In the genomic region with DNA sequence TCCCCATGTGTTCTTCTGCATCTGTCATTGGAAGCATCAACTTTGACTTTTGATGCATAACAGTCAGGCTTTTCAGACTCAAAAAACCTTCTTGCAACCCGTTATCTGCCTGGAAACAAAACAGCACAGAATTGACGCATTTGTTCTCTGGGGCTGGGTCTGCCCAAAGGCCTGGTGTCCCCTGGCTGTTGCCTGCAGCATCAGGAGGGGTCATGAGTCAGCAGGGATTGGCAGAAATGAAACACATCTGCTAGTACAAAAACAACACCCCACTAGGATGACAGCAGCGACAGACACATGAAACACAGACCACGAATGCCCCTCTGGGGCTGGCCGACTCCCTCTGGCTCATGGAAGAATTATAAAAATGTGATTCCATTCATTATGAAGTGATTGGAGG, we compare ENCODE assay signal across 19 cellular contexts.
DNase-seq lines count a peak whose midpoint lies in the region; ATAC-seq, FAIRE-seq and TF ChIP-seq lines count a peak whose summit lies in the region.
"Had no signal": no experiment of that assay in that cellular context is flagged by ENCODE, and none has a peak within 500 bp of the region (broad histone marks: within the 10 kb centered on the region; RNA-seq: fewer than 3 reads in every experiment).

No MANE protein-coding gene starts in this region.

- FAIRE-seq in urothelium cell line (lab: Jason Lieb, UNC) = no peak
- FAIRE-seq: small intestine had no signal

- 69 to 74% (median 71%) methylated on average over 5 of the region's 5 CpGs for WGBS in adrenal gland, 4 donors

- no peaks in the 10 kb centered on the region for H3K36me3 Mint-ChIP-seq in natural killer cell
- H3K36me3 Mint-ChIP-seq: activated naive CD4-positive, alpha-beta T cell treated with anti-CD3 and anti-CD28 coated beads, Interleukin-2, amount 50 U/mL, for 24 hours had no signal

- no peak for ATAC-seq in natural killer cell
- ATAC-seq: esophagus mucosa had no signal

- no peak overlapping the region for H3K4me3 Mint-ChIP-seq in natural killer cell
- H3K4me3 Mint-ChIP-seq: activated naive CD4-positive, alpha-beta T cell treated with anti-CD3 and anti-CD28 coated beads, Interleukin-2, amount 50 U/mL, for 24 hours; activated T-cell treated with anti-CD3 and anti-CD28 coated beads, Interleukin-2, amount 50 U/mL, for 24 hours had no signal

- H3K27me3 ChIP-seq in adrenal gland = peaks cover 8% of the 10 kb centered on the region

- H3K27ac ChIP-seq in adrenal gland = no peak overlapping the region
- H3K27ac ChIP-seq: parathyroid adenoma, SK-N-MC, thoracic aorta had no signal

- H3K9me3 ChIP-seq in adrenal gland (replicated peaks in 1 of 3) = no peaks in the 10 kb centered on the region
- H3K9me3 ChIP-seq: thoracic aorta had no signal

- peaks cover 61% of the 10 kb centered on the region in 2 donors for H3K4me1 Mint-ChIP-seq in natural killer cell
- H3K4me1 Mint-ChIP-seq: activated naive CD4-positive, alpha-beta T cell treated with anti-CD3 and anti-CD28 coated beads, Interleukin-2, amount 50 U/mL, for 24 hours had no signal

- DNase-seq in Daoy (ENCODE audit: low read depth) = peak; percentile 62
- DNase-seq in NCI-H1694 (lab: John Stamatoyannopoulos, UW) = peak; percentile 31
- peak; percentile 3 for DNase-seq in fibroblast of mammary gland (ENCODE audit: low read depth)
- no peak for DNase-seq in natural killer cell
- DNase-seq in adrenal gland = no peak
- no peak for DNase-seq in DMS153 (lab: John Stamatoyannopoulos, UW)
- no peak for DNase-seq in NCI-H2029 (lab: John Stamatoyannopoulos, UW)
- no peak for DNase-seq in urothelium cell line (ENCODE audit: low spot score)
- DNase-seq: activated T-cell treated with anti-CD3 and anti-CD28 coated beads, Interleukin-2, amount 50 U/mL, for 24 hours; C1 segment of cervical spinal cord; NCI-H187 treated with DMSO at 0.1 percent for 48 hours; NCI-H524 treated with DMSO at 0.1 percent for 48 hours; small intestine had no signal

- no peaks in the 10 kb centered on the region for H3K36me3 ChIP-seq in adrenal gland (replicated peaks in 1 of 2)
- H3K36me3 ChIP-seq: thoracic aorta had no signal

- no peaks in the 10 kb centered on the region for H3K9me3 Mint-ChIP-seq in natural killer cell
- H3K9me3 Mint-ChIP-seq: activated naive CD4-positive, alpha-beta T cell treated with anti-CD3 and anti-CD28 coated beads, Interleukin-2, amount 50 U/mL, for 24 hours; activated T-cell treated with anti-CD3 and anti-CD28 coated beads, Interleukin-2, amount 50 U/mL, for 24 hours had no signal

- no peak for TF ChIP-seq POLR2A in adrenal gland (IDR thresholded peaks at IDR 0.05)

- no peaks in the 10 kb centered on the region for H3K27me3 Mint-ChIP-seq in natural killer cell (ENCODE audit: low read depth in 2 of 2)

- peak overlapping the region; percentile 11 to 93 for H3K27ac Mint-ChIP-seq in natural killer cell
- H3K27ac Mint-ChIP-seq: activated naive CD4-positive, alpha-beta T cell treated with anti-CD3 and anti-CD28 coated beads, Interleukin-2, amount 50 U/mL, for 24 hours; activated T-cell treated with anti-CD3 and anti-CD28 coated beads, Interleukin-2, amount 50 U/mL, for 24 hours had no signal

- no peak for TF ChIP-seq CTCF in fibroblast of mammary gland (conservative IDR thresholded peaks at IDR 0.05; ENCODE audit: control insufficient read depth, insufficient read depth, low read depth, low read length)
- TF ChIP-seq CTCF in natural killer cell (IDR thresholded peaks at IDR 0.05) = no peak
- TF ChIP-seq CTCF in adrenal gland (IDR thresholded peaks at IDR 0.05) = no peak

- intact Hi-C loops in natural killer cell (cut with micrococcal nuclease) (loop anchor here (10.0 kb wide), 3 partner anchors 154 to 504 kb away; a partner anchor contains a TSS), adrenal gland (cut with DNase I) (no loop called here)

- H3K4me1 ChIP-seq in adrenal gland (replicated peaks in 1 of 2) = no peaks in the 10 kb centered on the region
- H3K4me1 ChIP-seq: parathyroid adenoma had no signal

- H3K4me3 ChIP-seq in fibroblast of mammary gland (ENCODE audit: control insufficient read depth, low read depth, low read length) (no peak overlapping the region), adrenal gland (no peak overlapping the region)
- H3K4me3 ChIP-seq: dorsolateral prefrontal cortex, SK-N-MC, thoracic aorta had no signal

Comparison
In these comparisons a context has a peak if more than half of its experiments do, and no peak if none do; other contexts are left out.
1. DNase-seq: peak in Daoy (single experiment), NCI-H1694 (single experiment) and fibroblast of mammary gland (single experiment); none in natural killer cell (single experiment), adrenal gland (0 of 7), DMS153 (single experiment), NCI-H2029 (single experiment) and urothelium cell line (single experiment).